1 cellular context compared by ENCODE assay signal in the genomic region with DNA sequence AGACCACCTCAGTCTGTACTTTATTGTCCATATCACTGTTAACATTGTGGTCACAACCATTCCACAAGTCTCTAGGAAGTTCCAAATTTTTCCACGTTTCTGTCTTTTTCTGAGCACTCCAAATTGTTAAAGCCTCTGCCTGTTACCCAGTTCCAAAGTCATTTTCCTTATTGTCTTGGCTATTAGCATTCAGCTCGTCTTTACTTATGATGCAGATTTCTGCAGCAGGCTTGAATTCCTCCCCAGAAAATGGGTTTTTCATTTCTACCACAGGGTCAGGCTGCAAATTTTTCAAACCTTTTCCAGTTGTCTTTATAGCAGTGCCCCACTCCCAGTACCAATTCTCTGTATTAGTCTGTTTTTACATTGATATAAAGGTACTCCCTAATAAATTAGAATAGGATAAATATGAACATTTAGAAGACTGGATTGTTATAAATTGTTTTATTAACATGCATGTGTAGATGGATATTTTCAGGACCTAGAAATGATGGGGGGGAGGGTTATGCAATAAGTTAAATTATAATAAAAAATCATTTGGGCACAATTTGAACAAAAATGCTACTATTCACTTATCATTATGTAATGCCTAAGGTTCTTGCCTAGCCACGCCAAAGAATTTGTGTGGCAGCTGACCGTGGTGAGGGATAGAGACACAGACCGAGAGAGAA.
TF ChIP-seq lines count a peak whose summit lies in the region.

No MANE protein-coding gene starts in this region.

TF ChIP-seq in WTC11, 78 proteins besides CTCF, POLR2A, EP300 and RAD21 (continued from another document):
- TF ChIP-seq, protein P1, sequence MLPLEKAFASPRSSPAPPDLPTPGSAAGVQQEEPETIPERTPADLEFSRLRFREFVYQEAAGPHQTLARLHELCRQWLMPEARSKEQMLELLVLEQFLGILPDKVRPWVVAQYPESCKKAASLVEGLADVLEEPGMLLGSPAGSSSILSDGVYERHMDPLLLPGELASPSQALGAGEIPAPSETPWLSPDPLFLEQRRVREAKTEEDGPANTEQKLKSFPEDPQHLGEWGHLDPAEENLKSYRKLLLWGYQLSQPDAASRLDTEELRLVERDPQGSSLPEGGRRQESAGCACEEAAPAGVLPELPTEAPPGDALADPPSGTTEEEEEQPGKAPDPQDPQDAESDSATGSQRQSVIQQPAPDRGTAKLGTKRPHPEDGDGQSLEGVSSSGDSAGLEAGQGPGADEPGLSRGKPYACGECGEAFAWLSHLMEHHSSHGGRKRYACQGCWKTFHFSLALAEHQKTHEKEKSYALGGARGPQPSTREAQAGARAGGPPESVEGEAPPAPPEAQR (CRISPR knock-in tag; IDR thresholded peaks at IDR 0.05): no peak
- TF ChIP-seq, protein P2, sequence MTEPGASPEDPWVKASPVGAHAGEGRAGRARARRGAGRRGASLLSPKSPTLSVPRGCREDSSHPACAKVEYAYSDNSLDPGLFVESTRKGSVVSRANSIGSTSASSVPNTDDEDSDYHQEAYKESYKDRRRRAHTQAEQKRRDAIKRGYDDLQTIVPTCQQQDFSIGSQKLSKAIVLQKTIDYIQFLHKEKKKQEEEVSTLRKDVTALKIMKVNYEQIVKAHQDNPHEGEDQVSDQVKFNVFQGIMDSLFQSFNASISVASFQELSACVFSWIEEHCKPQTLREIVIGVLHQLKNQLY (CRISPR knock-in tag; IDR thresholded peaks at IDR 0.05): no peak
